Comparison of ENCODE assay signal across 17 cellular contexts in genomic region chr1:23931481-23931880, GRCh38. TPM values are rescaled to one million over a fixed set of nuclear protein-coding genes. Genes with fewer than 3 reads are reported as not detected.
DNase-seq lines count a peak whose midpoint lies in the region; ATAC-seq, FAIRE-seq and TF ChIP-seq lines count a peak whose summit lies in the region.
"Had no signal": no experiment of that assay in that cellular context is flagged by ENCODE, and none has a peak within 500 bp of the region (broad histone marks: within the 10 kb centered on the region; RNA-seq: fewer than 3 reads in every experiment).

No MANE protein-coding gene starts in this region.

- CTCF ChIA-PET in GM12878 (lab: Yijun Ruan, JAX), result interaction anchor here (0.6 to 3.9 kb wide), 9 partner anchors 15 to 347 kb away, joined by 3 to 21 read pairs (median 4); no protein-coding TSS in a partner anchor
- CTCF ChIA-PET in activated naive CD4-positive, alpha-beta T cell treated with anti-CD3 and anti-CD28 coated beads, Interleukin-2, amount 10 ng/mL, durations not matched to agents 7 days and 5 days (lab: Charles Lee), result interaction anchor here (0.6 to 1.2 kb wide), 3 partner anchors 15 to 283 kb away, joined by 3 to 4 read pairs (median 3); no protein-coding TSS in a partner anchor

- peak overlapping the region; percentile 87 for H3K27ac Mint-ChIP-seq in HFFc6
- H3K27ac Mint-ChIP-seq in activated naive CD4-positive, alpha-beta T cell treated with anti-CD3 and anti-CD28 coated beads, Interleukin-2, amount 10 ng/mL, durations not matched to agents 7 days and 5 days, result no peak overlapping the region
- H3K27ac Mint-ChIP-seq: activated CD8-positive, alpha-beta memory T cell treated with anti-CD3 and anti-CD28 coated beads, Interleukin-2, amount 10 ng/mL, durations not matched to agents 7 days and 5 days; CD4-positive, CD25-positive, alpha-beta regulatory T cell had no signal

- peak overlapping the region; percentile 51 for H3K4me2 ChIP-seq in GM12878 (ENCODE audit: control insufficient read depth, insufficient read depth)

- H3K27me3 ChIP-seq in GM12878 (replicated peaks in 1 of 2; ENCODE audit: control insufficient read depth in 2 of 2, insufficient read depth in 2 of 2, low read length in 1 of 2) (no peaks in the 10 kb centered on the region), lower lobe of right lung (ENCODE audit: low read depth) (no peaks in the 10 kb centered on the region), thyroid gland (no peaks in the 10 kb centered on the region), SJCRH30 (no peaks in the 10 kb centered on the region)

- H3K36me3 ChIP-seq in GM12878 (ENCODE audit: control insufficient read depth in 2 of 2, insufficient read depth in 2 of 2, low read length in 1 of 2), result no peaks in the 10 kb centered on the region
- no peaks in the 10 kb centered on the region for H3K36me3 ChIP-seq in lower lobe of right lung
- H3K36me3 ChIP-seq in thyroid gland, result no peaks in the 10 kb centered on the region
- H3K36me3 ChIP-seq in SJCRH30, result no peaks in the 10 kb centered on the region

- no peak for TF ChIP-seq EP300 in GM12878 (IDR thresholded peaks at IDR 0.05; ENCODE audit: borderline replicate concordance in 1 of 2, control insufficient read depth in 1 of 2, low read depth in 2 of 2, low read length in 2 of 2)

- no peaks in the 10 kb centered on the region for H3K79me2 ChIP-seq in GM12878 (ENCODE audit: control insufficient read depth, insufficient read depth, low read length)

- H3K27me3 Mint-ChIP-seq in HFFc6 (ENCODE audit: insufficient read depth), result peaks cover 3% of the 10 kb centered on the region
- peaks cover 17% of the 10 kb centered on the region for H3K27me3 Mint-ChIP-seq in activated naive CD4-positive, alpha-beta T cell treated with anti-CD3 and anti-CD28 coated beads, Interleukin-2, amount 10 ng/mL, durations not matched to agents 7 days and 5 days

- ATAC-seq in GM12878, result no peak; the same call in 2 of the 3 replicates
- ATAC-seq in lower lobe of right lung, result no peak
- ATAC-seq: activated CD8-positive, alpha-beta memory T cell treated with anti-CD3 and anti-CD28 coated beads, Interleukin-2, amount 10 ng/mL, durations not matched to agents 7 days and 5 days; K562; mucosa of descending colon had no signal

- no peaks in the 10 kb centered on the region for H3K9me3 Mint-ChIP-seq in HFFc6
- no peaks in the 10 kb centered on the region for H3K9me3 Mint-ChIP-seq in activated naive CD4-positive, alpha-beta T cell treated with anti-CD3 and anti-CD28 coated beads, Interleukin-2, amount 10 ng/mL, durations not matched to agents 7 days and 5 days

- no peak overlapping the region for H2AFZ ChIP-seq in GM12878 (ENCODE audit: control insufficient read depth, low read depth, low read length)

- in situ Hi-C loops in GM12878 (cut with MboI), result no loop called here

- RAD21 ChIA-PET in GM12878 (lab: Charles Lee; ENCODE audit: unreplicated experiment), result interaction anchor here (1.0 to 1.5 kb wide), 3 partner anchors 58 to 122 kb away, joined by 3 to 4 read pairs (median 3); no protein-coding TSS in a partner anchor

- POLR2A ChIA-PET in GM12878 (lab: Charles Lee), result interaction anchor here (0.6 to 1.4 kb wide), 2 partner anchors 39 to 114 kb away, joined by 3 to 4 read pairs; no protein-coding TSS in a partner anchor

- H3K4me1 Mint-ChIP-seq in HFFc6 (ENCODE audit: low read depth), result peaks cover 16% of the 10 kb centered on the region
- H3K4me1 Mint-ChIP-seq in activated naive CD4-positive, alpha-beta T cell treated with anti-CD3 and anti-CD28 coated beads, Interleukin-2, amount 10 ng/mL, durations not matched to agents 7 days and 5 days, result no peaks in the 10 kb centered on the region
- H3K4me1 Mint-ChIP-seq: activated CD8-positive, alpha-beta memory T cell treated with anti-CD3 and anti-CD28 coated beads, Interleukin-2, amount 10 ng/mL, durations not matched to agents 7 days and 5 days had no signal

- no peaks in the 10 kb centered on the region for H4K20me1 ChIP-seq in GM12878 (ENCODE audit: control insufficient read depth, insufficient read depth)

- intact Hi-C loops in GM12878 (cut with micrococcal nuclease; ENCODE audit: unreplicated experiment), result no loop called here
- intact Hi-C loops in lower lobe of right lung (cut with DNase I), result no loop called here
- intact Hi-C loops in thyroid gland (cut with DNase I), result no loop called here
- intact Hi-C loops in head of caudate nucleus (cut with DNase I), result no loop called here

- H3K9me3 ChIP-seq in GM12878 (replicated peaks; ENCODE audit: control insufficient read depth, insufficient read depth, low read length) (no peaks in the 10 kb centered on the region), lower lobe of right lung (no peaks in the 10 kb centered on the region), thyroid gland (no peaks in the 10 kb centered on the region), SJCRH30 (replicated peaks) (peaks cover 3% of the 10 kb centered on the region; the same call in 1 of the 2 replicates)
- H3K9me3 ChIP-seq: mucosa of descending colon had no signal

- H3K4me1 ChIP-seq in GM12878 (ENCODE audit: control insufficient read depth, insufficient read depth, low read length) (peaks cover 14% of the 10 kb centered on the region), lower lobe of right lung (no peaks in the 10 kb centered on the region), thyroid gland (peaks cover 5 to 36% of the 10 kb centered on the region in 2 donors), SJCRH30 (no peaks in the 10 kb centered on the region)

- H3K4me3 Mint-ChIP-seq in HFFc6, result peak overlapping the region; percentile 84
- H3K4me3 Mint-ChIP-seq in activated naive CD4-positive, alpha-beta T cell treated with anti-CD3 and anti-CD28 coated beads, Interleukin-2, amount 10 ng/mL, durations not matched to agents 7 days and 5 days, result no peak overlapping the region
- H3K4me3 Mint-ChIP-seq: activated CD8-positive, alpha-beta memory T cell treated with anti-CD3 and anti-CD28 coated beads, Interleukin-2, amount 10 ng/mL, durations not matched to agents 7 days and 5 days; CD4-positive, CD25-positive, alpha-beta regulatory T cell had no signal

- H3K27ac ChIP-seq in GM12878 (ENCODE audit: control insufficient read depth, insufficient read depth), result no peak overlapping the region
- peak overlapping the region; percentile 54 for H3K27ac ChIP-seq in lower lobe of right lung
- H3K27ac ChIP-seq in thyroid gland, result peak overlapping the region; percentile 93 to 98 (median 94)
- no peak overlapping the region for H3K27ac ChIP-seq in SJCRH30

- WGBS in GM12878 (ENCODE audit: insufficient coverage, insufficient replicate concordance, low lambda C conversion rate, missing lambda C conversion rate), result 7% methylated on average over 1 of the region's 1 CpG
- WGBS in thyroid gland, 2 donors, result 26 to 48% methylated on average over 1 of the region's 1 CpG

- no TSS peak for BruUV-seq in GM12878 (replicated peaks; lab: Mats Ljungman, UMichigan)

- H3K36me3 Mint-ChIP-seq in HFFc6 (ENCODE audit: low read depth), result no peaks in the 10 kb centered on the region
- no peaks in the 10 kb centered on the region for H3K36me3 Mint-ChIP-seq in activated naive CD4-positive, alpha-beta T cell treated with anti-CD3 and anti-CD28 coated beads, Interleukin-2, amount 10 ng/mL, durations not matched to agents 7 days and 5 days
- H3K36me3 Mint-ChIP-seq: activated CD8-positive, alpha-beta memory T cell treated with anti-CD3 and anti-CD28 coated beads, Interleukin-2, amount 10 ng/mL, durations not matched to agents 7 days and 5 days; CD4-positive, CD25-positive, alpha-beta regulatory T cell had no signal

- no peak for TF ChIP-seq RAD21 in GM12878 (IDR thresholded peaks at IDR 0.05; ENCODE audit: insufficient read depth, low read depth, low read length)

- TF ChIP-seq CTCF in HFFc6 (IDR thresholded peaks at IDR 0.05) (no peak), GM12878 (IDR thresholded peaks at IDR 0.05 in 2 of 3, conservative IDR thresholded peaks at IDR 0.05 in 1 of 3; ENCODE audit: control insufficient read depth in 2 of 3, extremely low read depth in 1 of 3, insufficient read depth in 1 of 3, low read depth in 3 of 3, low read length in 3 of 3) (no peak), lower lobe of right lung (IDR thresholded peaks at IDR 0.05) (no peak), thyroid gland (IDR thresholded peaks at IDR 0.05) (no peak)

- peak overlapping the region; percentile 9; the same call in 1 of the 2 replicates for H3K4me3 ChIP-seq in GM12878
- no peak overlapping the region for H3K4me3 ChIP-seq in lower lobe of right lung
- H3K4me3 ChIP-seq in thyroid gland (replicated peaks in 1 of 3), result no peak overlapping the region
- no peak overlapping the region for H3K4me3 ChIP-seq in SJCRH30
- H3K4me3 ChIP-seq: K562, mucosa of descending colon had no signal

- SMC1A ChIA-PET in GM12878 (lab: Charles Lee; ENCODE audit: uncharacterized antibody, unreplicated experiment), result interaction anchor here (0.8 to 2.4 kb wide), 7 partner anchors 14 to 159 kb away, joined by 3 to 8 read pairs (median 3); no protein-coding TSS in a partner anchor

- no peak for DNase-seq in HFFc6
- DNase-seq in GM12878 (ENCODE audit: low read depth, low spot score), result no peak
- no peak for DNase-seq in lower lobe of right lung
- DNase-seq in thyroid gland, result no peak
- no peak for DNase-seq in head of caudate nucleus
- DNase-seq in SJCRH30, result no peak
- DNase-seq in NCI-H345 (lab: John Stamatoyannopoulos, UW), result no peak
- no peak for DNase-seq in activated naive CD4-positive, alpha-beta T cell treated with anti-CD3 and anti-CD28 coated beads, Interleukin-2, amount 10 ng/mL, durations not matched to agents 7 days and 5 days
- DNase-seq: activated CD8-positive, alpha-beta memory T cell treated with anti-CD3 and anti-CD28 coated beads, Interleukin-2, amount 10 ng/mL, durations not matched to agents 7 days and 5 days; activated gamma-delta T cell treated with Interleukin-2 at 50 U/mL for 16 hours; CD4-positive, CD25-positive, alpha-beta regulatory T cell; effector CD4-positive, alpha-beta T cell; mucosa of descending colon; NCI-H1417 treated with DMSO at 0.1 percent for 48 hours; posterior cingulate gyrus had no signal

- TF ChIP-seq POLR2A in GM12878 (IDR thresholded peaks at IDR 0.05; ENCODE audit: low read depth, low read length) (no peak), thyroid gland (IDR thresholded peaks at IDR 0.05) (no peak)

- no peak for FAIRE-seq in GM12878 (lab: Jason Lieb, UNC)
- FAIRE-seq: bronchial epithelial cell, K562 had no signal

- H3K9ac ChIP-seq in GM12878 (ENCODE audit: control insufficient read depth, insufficient read depth, low read length), result no peak overlapping the region

RNA-seq across cellular contexts. Expression of gene CNR2, which starts 18.3 kb away (rescaled TPM):
- total RNA-seq in HFFc6 (2021; fragmentation: NEBNext Ultra II Directional; extraction: Animal tissue kit (Norgen Biotek cat#: 25700)), result not detected
- 18.1 and 19.7 TPM in 2 replicates for total RNA-seq in GM12878 (2013; cell fraction: nucleolus; rRNA removed)
- total RNA-seq in GM12878 (2014; rRNA removed) (19.2 and 19.8 TPM in 2 replicates), GM12878 (2014; rRNA removed; fragmentation: Illumina TruSeq; extraction: Trizol) (18.9 and 19.5 TPM in 2 replicates), GM12878 (2021) (13.6 and 15.1 TPM in 2 replicates), lower lobe of right lung (not detected), thyroid gland (under 1 TPM; 0.11 to 0.54 (median 0.31) TPM)
- polyA plus RNA-seq in GM12878 (2011; ENCODE audit: low read depth), result 3.5 TPM
- polyA plus RNA-seq in GM12878 (2011; rRNA removed) (0.40 and 0.46 TPM in 2 replicates), GM12878 (2014; fragmentation: Illumina TruSeq; extraction: Trizol) (12.8 and 13.5 TPM in 2 replicates), GM12878 (2014; fragmentation: Nextera tagmentation; extraction: Ambion mirVana) (10 to 100 TPM in 1 of 2 experiments, 1 to 10 TPM in 1; 9.8 to 12.3 TPM), GM12878 (2014; rRNA removed) (10.3 and 11.2 TPM in 2 replicates), GM12878 (2016; fragmentation: Nextera tagmentation; extraction: Ambion mirVana) (10 to 100 TPM; 11.9 to 12.2 TPM)
- polyA plus RNA-seq in GM12878 (2011; cell fraction: cytosol; rRNA removed), result 0.45 and 0.52 TPM in 2 replicates
- 0.38 and 0.54 TPM in 2 replicates for polyA plus RNA-seq in GM12878 (2011; cell fraction: nucleus; rRNA removed)
- 5.1 and 6.4 TPM in 2 replicates for polyA plus RNA-seq in GM12878 (2012)
- 0.59 and 1.1 TPM in 2 replicates for polyA minus RNA-seq in GM12878 (2011; rRNA and poly(A)+ RNA removed)
- polyA minus RNA-seq in GM12878 (2011; cell fraction: cytosol; rRNA and poly(A)+ RNA removed), result 0.21 TPM in 1 of 2 replicates, not detected in the other
- polyA minus RNA-seq in GM12878 (2011; cell fraction: nucleus; rRNA and poly(A)+ RNA removed), result 0.24 and 0.38 TPM in 2 replicates
- not detected in 2 replicates for total RNA-seq in SJCRH30 (2014; rRNA removed; shearing (Covaris generic))
- total RNA-seq: bronchial epithelial cell, K562 had no signal
- polyA plus RNA-seq: K562 had no signal

RNA-seq across cellular contexts. Expression of gene PNRC2, which starts 28.1 kb away (rescaled TPM):
- 10 to 100 TPM; 59.5 to 76.4 (median 64.0) TPM for total RNA-seq in HFFc6 (2021; fragmentation: NEBNext Ultra II Directional; extraction: Animal tissue kit (Norgen Biotek cat#: 25700))
- 54.9 and 55.6 TPM in 2 replicates for total RNA-seq in GM12878 (2013; cell fraction: nucleolus; rRNA removed)
- total RNA-seq in GM12878 (2014; rRNA removed) (106 and 125 TPM in 2 replicates), GM12878 (2014; rRNA removed; fragmentation: Illumina TruSeq; extraction: Trizol) (170 and 171 TPM in 2 replicates), GM12878 (2021) (172 and 178 TPM in 2 replicates), lower lobe of right lung (111 TPM), thyroid gland (100 to 1,000 TPM; 147 to 211 (median 186) TPM)
- polyA plus RNA-seq in GM12878 (2011; ENCODE audit: low read depth), result 57.8 TPM
- polyA plus RNA-seq in GM12878 (2011; rRNA removed) (155 and 222 TPM in 2 replicates), GM12878 (2014; fragmentation: Illumina TruSeq; extraction: Trizol) (205 and 249 TPM in 2 replicates), GM12878 (2014; fragmentation: Nextera tagmentation; extraction: Ambion mirVana) (100 to 1,000 TPM; 135 to 140 TPM), GM12878 (2014; rRNA removed) (105 and 137 TPM in 2 replicates), GM12878 (2016; fragmentation: Nextera tagmentation; extraction: Ambion mirVana) (100 to 1,000 TPM; 179 to 180 TPM)
- polyA plus RNA-seq in GM12878 (2011; cell fraction: cytosol; rRNA removed), result 71.7 and 76.9 TPM in 2 replicates
- polyA plus RNA-seq in GM12878 (2011; cell fraction: nucleus; rRNA removed), result 57.3 and 59.5 TPM in 2 replicates
- polyA plus RNA-seq in GM12878 (2012), result 101 and 118 TPM in 2 replicates
- 63.1 and 70.4 TPM in 2 replicates for polyA minus RNA-seq in GM12878 (2011; rRNA and poly(A)+ RNA removed)
- polyA minus RNA-seq in GM12878 (2011; cell fraction: cytosol; rRNA and poly(A)+ RNA removed), result 44.5 and 59.6 TPM in 2 replicates
- polyA minus RNA-seq in GM12878 (2011; cell fraction: nucleus; rRNA and poly(A)+ RNA removed), result 25.9 and 26.4 TPM in 2 replicates
- total RNA-seq in SJCRH30 (2014; rRNA removed; shearing (Covaris generic)), result 131 and 145 TPM in 2 replicates

RNA-seq across cellular contexts. Expression of gene SRSF10, which starts 48.6 kb away (rescaled TPM):
- total RNA-seq in HFFc6 (2021; fragmentation: NEBNext Ultra II Directional; extraction: Animal tissue kit (Norgen Biotek cat#: 25700)), result 100 to 1,000 TPM in 1 of 6 experiments, 10 to 100 TPM in 5; 84.5 to 100 (median 94.8) TPM
- total RNA-seq in GM12878 (2013; cell fraction: nucleolus; rRNA removed), result 610 and 652 TPM in 2 replicates
- total RNA-seq in GM12878 (2014; rRNA removed) (157 and 186 TPM in 2 replicates), GM12878 (2014; rRNA removed; fragmentation: Illumina TruSeq; extraction: Trizol) (258 and 268 TPM in 2 replicates), GM12878 (2021) (160 and 163 TPM in 2 replicates), lower lobe of right lung (93.7 TPM), thyroid gland (100 to 1,000 TPM; 158 to 193 (median 172) TPM)
- 94.7 TPM for polyA plus RNA-seq in GM12878 (2011; ENCODE audit: low read depth)
- polyA plus RNA-seq in GM12878 (2011; rRNA removed) (252 and 372 TPM in 2 replicates), GM12878 (2014; fragmentation: Illumina TruSeq; extraction: Trizol) (274 and 347 TPM in 2 replicates), GM12878 (2014; fragmentation: Nextera tagmentation; extraction: Ambion mirVana) (100 to 1,000 TPM; 166 to 187 TPM), GM12878 (2014; rRNA removed) (173 and 192 TPM in 2 replicates), GM12878 (2016; fragmentation: Nextera tagmentation; extraction: Ambion mirVana) (100 to 1,000 TPM; 262 to 279 TPM)
- 129 and 145 TPM in 2 replicates for polyA plus RNA-seq in GM12878 (2011; cell fraction: cytosol; rRNA removed)
- 312 and 342 TPM in 2 replicates for polyA plus RNA-seq in GM12878 (2011; cell fraction: nucleus; rRNA removed)
- 121 and 146 TPM in 2 replicates for polyA plus RNA-seq in GM12878 (2012)
- polyA minus RNA-seq in GM12878 (2011; rRNA and poly(A)+ RNA removed), result 174 and 216 TPM in 2 replicates
- 51.9 and 76.9 TPM in 2 replicates for polyA minus RNA-seq in GM12878 (2011; cell fraction: cytosol; rRNA and poly(A)+ RNA removed)
- polyA minus RNA-seq in GM12878 (2011; cell fraction: nucleus; rRNA and poly(A)+ RNA removed), result 266 and 346 TPM in 2 replicates
- total RNA-seq in SJCRH30 (2014; rRNA removed; shearing (Covaris generic)), result 195 and 245 TPM in 2 replicates

Comparison
In these comparisons a context has a peak if more than half of its experiments do, and no peak if none do; other contexts are left out.
1. H3K27ac ChIP-seq: peak in lower lobe of right lung (single experiment) and thyroid gland (3 of 3); none in GM12878 (single experiment) and SJCRH30 (single experiment).
2. RNA of gene CNR2, which starts 18.3 kb away (total RNA-seq): 13.6 to 19.8 TPM in GM12878; 0.11 to 0.54 TPM in thyroid gland, not detected in lower lobe of right lung (single experiment), not detected in HFFc6 and not detected in SJCRH30; every median in the first group is over 4 times any median in the second.